40 cellular contexts compared by ENCODE assay signal in genomic region chr13:110065780-110066179, GRCh38.
"Had no signal": no experiment of that assay in that cellular context is flagged by ENCODE, and none has a peak within 500 bp of the region (broad histone marks: within the 10 kb centered on the region; RNA-seq: fewer than 3 reads in every experiment).

No MANE protein-coding gene starts in this region.

- H3K36me3 ChIP-seq: adrenal gland, ascending aorta, brain microvascular endothelial cell, breast epithelium, cardiac muscle cell had no signal

- FAIRE-seq: astrocyte, bronchial epithelial cell had no signal

- H3K36me3 Mint-ChIP-seq: activated naive CD4-positive, alpha-beta T cell treated with anti-CD3 and anti-CD28 coated beads, Interleukin-2, amount 10 ng/mL, durations not matched to agents 7 days and 5 days; activated naive CD4-positive, alpha-beta T cell treated with anti-CD3 and anti-CD28 coated beads, Interleukin-2, amount 50 U/mL, for 24 hours; activated naive CD4-positive, alpha-beta T cell treated with anti-CD3 and anti-CD28 coated beads, Interleukin-2, amount 50 U/mL, for 72 hours; activated naive CD8-positive, alpha-beta T cell; activated naive CD8-positive, alpha-beta T cell treated with anti-CD3 and anti-CD28 coated beads for 36 hours; activated naive CD8-positive, alpha-beta T cell treated with anti-CD3 and anti-CD28 coated beads, Interleukin-2, amount 10 ng/mL, durations not matched to agents 7 days and 5 days; brain had no signal

- H3K27ac Mint-ChIP-seq: activated naive CD4-positive, alpha-beta T cell treated with anti-CD3 and anti-CD28 coated beads for 36 hours; activated naive CD4-positive, alpha-beta T cell treated with anti-CD3 and anti-CD28 coated beads, Interleukin-2, amount 10 ng/mL, durations not matched to agents 7 days and 5 days; activated naive CD4-positive, alpha-beta T cell treated with anti-CD3 and anti-CD28 coated beads, Interleukin-2, amount 50 U/mL, for 24 hours; activated naive CD4-positive, alpha-beta T cell treated with anti-CD3 and anti-CD28 coated beads, Interleukin-2, amount 50 U/mL, for 72 hours; activated naive CD8-positive, alpha-beta T cell; activated naive CD8-positive, alpha-beta T cell treated with anti-CD3 and anti-CD28 coated beads for 36 hours; activated naive CD8-positive, alpha-beta T cell treated with anti-CD3 and anti-CD28 coated beads, Interleukin-2, amount 10 ng/mL, durations not matched to agents 7 days and 5 days; activated naive CD8-positive, alpha-beta T cell treated with anti-CD3 and anti-CD28 coated beads, Interleukin-2, amount 50 U/mL, for 24 hours; activated T-cell treated with anti-CD3 and anti-CD28 coated beads, Interleukin-2, amount 50 U/mL, for 24 hours; activated T-cell treated with anti-CD3 and anti-CD28 coated beads, Interleukin-2, amount 50 U/mL, for 72 hours; activated T-helper 1 cell treated with anti-CD3 and anti-CD28 coated beads, Interleukin-12 subunit alpha, Interleukin-12 subunit beta, Interleukin-2, Interleukin-4 antibody, amounts not matched to agents 30 ng/mL and 10 ng/mL and 1 ng/mL, durations not matched to agents 14 hours and 24 hours and 36 hours; activated T-helper 17 cell treated with anti-CD3 and anti-CD28 coated beads, Interleukin-2, amount 50 U/mL, for 72 hours; activated T-helper 2 cell treated with anti-CD3 and anti-CD28 coated beads, Interferon-gamma antibody, Interleukin-2, Interleukin-4, amounts not matched to agents 10 μg/mL and 5 μg/mL and 100 μg/mL, durations not matched to agents 14 hours and 24 hours and 36 hours; brain had no signal

- H3K27me3 Mint-ChIP-seq: activated naive CD4-positive, alpha-beta T cell treated with anti-CD3 and anti-CD28 coated beads, Interleukin-2, amount 10 ng/mL, durations not matched to agents 7 days and 5 days; activated naive CD4-positive, alpha-beta T cell treated with anti-CD3 and anti-CD28 coated beads, Interleukin-2, amount 50 U/mL, for 24 hours; activated naive CD8-positive, alpha-beta T cell; activated naive CD8-positive, alpha-beta T cell treated with anti-CD3 and anti-CD28 coated beads, Interleukin-2, amount 50 U/mL, for 24 hours; activated T-cell treated with anti-CD3 and anti-CD28 coated beads, Interleukin-2, amount 50 U/mL, for 24 hours; central memory CD8-positive, alpha-beta T cell had no signal

- H3K27me3 ChIP-seq: adrenal gland, ascending aorta, body of pancreas, brain microvascular endothelial cell, breast epithelium, cardiac muscle cell had no signal

- H3K4me3 ChIP-seq: adrenal gland, ascending aorta, body of pancreas, breast epithelium, cardiac muscle cell had no signal

- ATAC-seq: activated naive CD4-positive, alpha-beta T cell treated with anti-CD3 and anti-CD28 coated beads, Interleukin-2, amount 50 U/mL, for 72 hours; activated naive CD8-positive, alpha-beta T cell treated with anti-CD3 and anti-CD28 coated beads, Interleukin-2, amount 50 U/mL, for 24 hours; activated T-cell treated with anti-CD3 and anti-CD28 coated beads, Interleukin-2, amount 50 U/mL, for 4 hours; activated T-cell treated with anti-CD3 and anti-CD28 coated beads, Interleukin-2, amount 50 U/mL, for 72 hours; activated T-helper 17 cell treated with anti-CD3 and anti-CD28 coated beads, Interleukin-2, amount 50 U/mL, for 72 hours; body of pancreas had no signal

- H3K4me1 ChIP-seq: adrenal gland, ascending aorta, body of pancreas, breast epithelium had no signal

- H3K4me3 Mint-ChIP-seq: activated naive CD4-positive, alpha-beta T cell treated with anti-CD3 and anti-CD28 coated beads for 36 hours; activated naive CD4-positive, alpha-beta T cell treated with anti-CD3 and anti-CD28 coated beads, Interleukin-2, amount 10 ng/mL, durations not matched to agents 7 days and 5 days; activated naive CD4-positive, alpha-beta T cell treated with anti-CD3 and anti-CD28 coated beads, Interleukin-2, amount 50 U/mL, for 24 hours; activated naive CD8-positive, alpha-beta T cell; activated naive CD8-positive, alpha-beta T cell treated with anti-CD3 and anti-CD28 coated beads for 36 hours; activated naive CD8-positive, alpha-beta T cell treated with anti-CD3 and anti-CD28 coated beads, Interleukin-2, amount 10 ng/mL, durations not matched to agents 7 days and 5 days; activated naive CD8-positive, alpha-beta T cell treated with anti-CD3 and anti-CD28 coated beads, Interleukin-2, amount 50 U/mL, for 24 hours; activated T-cell treated with anti-CD3 and anti-CD28 coated beads, Interleukin-2, amount 50 U/mL, for 24 hours; activated T-cell treated with anti-CD3 and anti-CD28 coated beads, Interleukin-2, amount 50 U/mL, for 4 hours; activated T-cell treated with anti-CD3 and anti-CD28 coated beads, Interleukin-2, amount 50 U/mL, for 72 hours; activated T-helper 1 cell treated with anti-CD3 and anti-CD28 coated beads, Interleukin-12 subunit alpha, Interleukin-12 subunit beta, Interleukin-2, Interleukin-4 antibody, amounts not matched to agents 30 ng/mL and 10 ng/mL and 1 ng/mL, durations not matched to agents 14 hours and 24 hours and 36 hours; activated T-helper 17 cell treated with anti-CD3 and anti-CD28 coated beads, Interleukin-2, amount 50 U/mL, for 72 hours; brain; central memory CD8-positive, alpha-beta T cell had no signal

- DNase-seq: activated effector memory CD4-positive, alpha-beta T cell treated with anti-CD3 and anti-CD28 coated beads, Interleukin-2, amount 50 U/mL, for 16 hours; activated effector memory CD4-positive, alpha-beta T cell treated with Interleukin-2 at 50 U/mL for 16 hours; activated gamma-delta T cell; activated gamma-delta T cell treated with Interleukin-2 at 50 U/mL for 16 hours; activated naive CD4-positive, alpha-beta T cell; activated naive CD4-positive, alpha-beta T cell treated with anti-CD3 and anti-CD28 coated beads for 36 hours; activated naive CD4-positive, alpha-beta T cell treated with anti-CD3 and anti-CD28 coated beads, Interleukin-2, amount 10 ng/mL, durations not matched to agents 7 days and 5 days; activated naive CD4-positive, alpha-beta T cell treated with anti-CD3 and anti-CD28 coated beads, Interleukin-2, amount 50 U/mL, for 16 hours; activated naive CD4-positive, alpha-beta T cell treated with Interleukin-2 at 50 U/mL for 16 hours; activated naive CD8-positive, alpha-beta T cell treated with anti-CD3 and anti-CD28 coated beads for 36 hours; activated naive CD8-positive, alpha-beta T cell treated with anti-CD3 and anti-CD28 coated beads, Interleukin-2, amount 10 ng/mL, durations not matched to agents 7 days and 5 days; activated naive CD8-positive, alpha-beta T cell treated with anti-CD3 and anti-CD28 coated beads, Interleukin-2, amount 50 U/mL, for 24 hours; activated T-cell treated with anti-CD3 and anti-CD28 coated beads, Interleukin-2, amount 50 U/mL, for 1 hour; activated T-cell treated with anti-CD3 and anti-CD28 coated beads, Interleukin-2, amount 50 U/mL, for 24 hours; activated T-cell treated with anti-CD3 and anti-CD28 coated beads, Interleukin-2, amount 50 U/mL, for 4 hours; activated T-cell treated with anti-CD3 and anti-CD28 coated beads, Interleukin-2, amount 50 U/mL, for 48 hours; activated T-cell treated with anti-CD3 and anti-CD28 coated beads, Interleukin-2, amount 50 U/mL, for 72 hours; adrenal gland; amniotic stem cell; amygdala; anterior cingulate cortex; aorta; body of pancreas; brain microvascular endothelial cell; caudate nucleus; central memory CD4-positive, alpha-beta T cell; cerebellar nuclear complex had no signal

- H3K9me3 Mint-ChIP-seq: activated naive CD4-positive, alpha-beta T cell treated with anti-CD3 and anti-CD28 coated beads for 36 hours; activated naive CD4-positive, alpha-beta T cell treated with anti-CD3 and anti-CD28 coated beads, Interleukin-2, amount 10 ng/mL, durations not matched to agents 7 days and 5 days; activated naive CD4-positive, alpha-beta T cell treated with anti-CD3 and anti-CD28 coated beads, Interleukin-2, amount 50 U/mL, for 24 hours; activated naive CD4-positive, alpha-beta T cell treated with anti-CD3 and anti-CD28 coated beads, Interleukin-2, amount 50 U/mL, for 72 hours; activated naive CD8-positive, alpha-beta T cell treated with anti-CD3 and anti-CD28 coated beads for 36 hours; activated naive CD8-positive, alpha-beta T cell treated with anti-CD3 and anti-CD28 coated beads, Interleukin-2, amount 10 ng/mL, durations not matched to agents 7 days and 5 days; activated naive CD8-positive, alpha-beta T cell treated with anti-CD3 and anti-CD28 coated beads, Interleukin-2, amount 50 U/mL, for 24 hours; activated T-cell treated with anti-CD3 and anti-CD28 coated beads, Interleukin-2, amount 50 U/mL, for 24 hours; activated T-cell treated with anti-CD3 and anti-CD28 coated beads, Interleukin-2, amount 50 U/mL, for 4 hours; activated T-helper 1 cell treated with anti-CD3 and anti-CD28 coated beads, Interleukin-12 subunit alpha, Interleukin-12 subunit beta, Interleukin-2, Interleukin-4 antibody, amounts not matched to agents 30 ng/mL and 10 ng/mL and 1 ng/mL, durations not matched to agents 14 hours and 24 hours and 36 hours; activated T-helper 17 cell treated with anti-CD3 and anti-CD28 coated beads, Interleukin-2, amount 50 U/mL, for 72 hours; activated T-helper 2 cell treated with anti-CD3 and anti-CD28 coated beads, Interferon-gamma antibody, Interleukin-2, Interleukin-4, amounts not matched to agents 10 μg/mL and 5 μg/mL and 100 μg/mL, durations not matched to agents 14 hours and 24 hours and 36 hours had no signal

- H3K4me1 Mint-ChIP-seq: activated naive CD4-positive, alpha-beta T cell treated with anti-CD3 and anti-CD28 coated beads, Interleukin-2, amount 10 ng/mL, durations not matched to agents 7 days and 5 days; activated naive CD4-positive, alpha-beta T cell treated with anti-CD3 and anti-CD28 coated beads, Interleukin-2, amount 50 U/mL, for 24 hours; activated naive CD8-positive, alpha-beta T cell treated with anti-CD3 and anti-CD28 coated beads for 36 hours; activated naive CD8-positive, alpha-beta T cell treated with anti-CD3 and anti-CD28 coated beads, Interleukin-2, amount 10 ng/mL, durations not matched to agents 7 days and 5 days; activated naive CD8-positive, alpha-beta T cell treated with anti-CD3 and anti-CD28 coated beads, Interleukin-2, amount 50 U/mL, for 24 hours; activated T-helper 17 cell treated with anti-CD3 and anti-CD28 coated beads, Interleukin-2, amount 50 U/mL, for 72 hours; central memory CD8-positive, alpha-beta T cell had no signal

- H3K27ac ChIP-seq: adrenal gland, ascending aorta, body of pancreas, brain microvascular endothelial cell, breast epithelium, cardiac muscle cell had no signal

- H3K9me3 ChIP-seq: adrenal gland, ascending aorta, body of pancreas, breast epithelium had no signal
